In genomic region chr15:48493084-48493762, GRCh38 we compare ENCODE assay signal across 11 cellular contexts.
DNase-seq lines count a peak whose midpoint lies in the region; ATAC-seq and TF ChIP-seq lines count a peak whose summit lies in the region.
"Had no signal": no experiment of that assay in that cellular context is flagged by ENCODE, and none has a peak within 500 bp of the region (broad histone marks: within the 10 kb centered on the region; RNA-seq: fewer than 3 reads in every experiment).

No MANE protein-coding gene starts in this region.

- no peak overlapping the region for H3K9ac ChIP-seq in IMR-90 (ENCODE audit: low read depth, low read length)
- H3K9ac ChIP-seq in colonic mucosa (ENCODE audit: low read depth in 2 of 2, low read length in 2 of 2) = no peak overlapping the region

- TF ChIP-seq CTCF in IMR-90 (conservative IDR thresholded peaks at IDR 0.05; ENCODE audit: low read depth, low read length) (no peak), chondrocyte (IDR thresholded peaks at IDR 0.05) (no peak), vagina (IDR thresholded peaks at IDR 0.05) (no peak), colonic mucosa (IDR thresholded peaks at IDR 0.05) (no peak)

- peak; percentile 95 for DNase-seq in IMR-90
- no peak for DNase-seq in chondrocyte (ENCODE audit: low spot score)
- DNase-seq in left kidney (ENCODE audit: low read depth, low spot score) = peak; percentile 5
- DNase-seq in vagina (ENCODE audit: extremely low spot score in 2 of 2) = no peak
- DNase-seq in colonic mucosa = no peak
- no peak for DNase-seq in activated T-cell treated with anti-CD3 and anti-CD28 coated beads for 4 hours
- DNase-seq: activated T-cell treated with anti-CD3 and anti-CD28 coated beads, Interleukin-2, amount 50 U/mL, for 24 hours; KG1; NCI-H524; stimulated activated naive CD8-positive, alpha-beta T cell treated with anti-CD3 and anti-CD28 coated beads, Interleukin-15, Interleukin-2, amounts not matched to agents 100 U/mL and 50 U/mL, for 24 hours had no signal

- H4K20me1 ChIP-seq in IMR-90 (ENCODE audit: insufficient read depth, low read length) = no peaks in the 10 kb centered on the region

- H3K36me3 ChIP-seq in IMR-90 (ENCODE audit: control insufficient read depth, insufficient read depth, low read length) = peaks cover 42% of the 10 kb centered on the region
- H3K36me3 ChIP-seq in vagina = peaks cover 0 to 17% of the 10 kb centered on the region in 2 donors
- no peaks in the 10 kb centered on the region for H3K36me3 ChIP-seq in colonic mucosa

- H3K9me3 ChIP-seq in IMR-90 (ENCODE audit: control insufficient read depth, insufficient read depth, low read length) (no peaks in the 10 kb centered on the region), vagina (no peaks in the 10 kb centered on the region), colonic mucosa (no peaks in the 10 kb centered on the region)

- peak overlapping the region; percentile 79 for H3K14ac ChIP-seq in IMR-90 (replicated peaks; ENCODE audit: low read depth, low read length)

- H2BK5ac ChIP-seq in IMR-90 (ENCODE audit: low read depth, low read length, poor library complexity, severe bottlenecking) = peak overlapping the region; percentile 95

- peaks cover 53% of the 10 kb centered on the region for H3K4me1 Mint-ChIP-seq in chondrocyte (ENCODE audit: low read depth)

- H2AFZ ChIP-seq in IMR-90 (replicated peaks; ENCODE audit: low read length, poor library complexity) = no peak overlapping the region

- TF ChIP-seq RAD21 in IMR-90 (IDR thresholded peaks at IDR 0.05; ENCODE audit: low read length) = no peak

- peak overlapping the region; percentile 66 for H2AK5ac ChIP-seq in IMR-90 (ENCODE audit: low read depth, low read length)

- ATAC-seq in IMR-90 (ENCODE audit: low read depth) = peak; percentile 94
- no peak for ATAC-seq in GM19035 (IDR thresholded peaks at IDR 0.05; ENCODE audit: unreplicated experiment)
- ATAC-seq: stimulated activated naive CD8-positive, alpha-beta T cell treated with anti-CD3 and anti-CD28 coated beads, Interleukin-15, Interleukin-2, amounts not matched to agents 100 U/mL and 50 U/mL, for 24 hours had no signal

- H3K4me1 ChIP-seq in IMR-90 (ENCODE audit: control insufficient read depth, insufficient read depth, low read length) = peaks cover 12% of the 10 kb centered on the region
- no peaks in the 10 kb centered on the region for H3K4me1 ChIP-seq in vagina
- no peaks in the 10 kb centered on the region for H3K4me1 ChIP-seq in colonic mucosa

- peak overlapping the region; percentile 89 for H3K4ac ChIP-seq in IMR-90 (ENCODE audit: low read depth, low read length)

- peak overlapping the region; percentile 80; the same call in 1 of the 2 replicates for H3K4me2 ChIP-seq in IMR-90 (ENCODE audit: low read depth, low read length)

- H2BK20ac ChIP-seq in IMR-90 (ENCODE audit: low read depth, low read length) = peak overlapping the region; percentile 92

- intact Hi-C loops in IMR-90 (cut with micrococcal nuclease) (no loop called here), vagina (cut with DNase I) (no loop called here), colonic mucosa (cut with DNase I) (no loop called here)

- H3K36me3 Mint-ChIP-seq in chondrocyte (ENCODE audit: low read depth) = peaks cover 61% of the 10 kb centered on the region

- H4K8ac ChIP-seq in IMR-90 (ENCODE audit: low read depth in 2 of 2, low read length in 2 of 2) = peak overlapping the region; percentile 53 to 70

- H4K91ac ChIP-seq in IMR-90 (ENCODE audit: insufficient read depth, low read depth, low read length) = peak overlapping the region; percentile 88

- H2AK9ac ChIP-seq in IMR-90 (replicated peaks; ENCODE audit: low read depth, low read length, poor library complexity) = no peak overlapping the region

- peak overlapping the region; percentile 96 for H4K5ac ChIP-seq in IMR-90 (ENCODE audit: low read depth, low read length)

- peak overlapping the region; percentile 76 for H2BK15ac ChIP-seq in IMR-90 (ENCODE audit: low read depth, low read length)

- H3K27ac ChIP-seq in IMR-90 (ENCODE audit: insufficient read depth, low read length) (peak overlapping the region; percentile 97; the same call in 1 of the 2 replicates), vagina (peak overlapping the region; percentile 49), colonic mucosa (no peak overlapping the region)

- CTCF ChIA-PET in IMR-90 (lab: Yijun Ruan, JAX) = no interaction called here

- H3K9me3 Mint-ChIP-seq in chondrocyte (ENCODE audit: low read depth) = no peaks in the 10 kb centered on the region
- H3K9me3 Mint-ChIP-seq: activated T-cell treated with anti-CD3 and anti-CD28 coated beads, Interleukin-2, amount 50 U/mL, for 24 hours had no signal

- POLR2A ChIA-PET in IMR-90 (lab: Charles Lee; ENCODE audit: unreplicated experiment) = no interaction called here

- peak overlapping the region; percentile 99 for H3K18ac ChIP-seq in IMR-90 (ENCODE audit: low read depth, low read length)

- H3K27ac Mint-ChIP-seq in chondrocyte (ENCODE audit: unreplicated experiment) = peak overlapping the region; percentile 91
- H3K27ac Mint-ChIP-seq: activated T-cell treated with anti-CD3 and anti-CD28 coated beads, Interleukin-2, amount 50 U/mL, for 24 hours had no signal

- BruUV-seq in IMR-90 (replicated peaks; lab: Mats Ljungman, UMichigan) = no TSS peak

- H3K4me3 ChIP-seq in IMR-90 (ENCODE audit: insufficient read depth, low read depth, low read length) (no peak overlapping the region), vagina (no peak overlapping the region), colonic mucosa (no peak overlapping the region)

- H2BK120ac ChIP-seq in IMR-90 (ENCODE audit: low read depth, low read length) = peak overlapping the region; percentile 92

- peaks cover 26 to 32% of the 10 kb centered on the region in 2 experiments for H3K79me1 ChIP-seq in IMR-90 (ENCODE audit: low read depth in 1 of 2, low read length in 2 of 2)

- peak overlapping the region; percentile 89 for H3K23ac ChIP-seq in IMR-90 (ENCODE audit: low read depth, low read length)

- no peaks in the 10 kb centered on the region for H3K27me3 ChIP-seq in IMR-90 (ENCODE audit: control insufficient read depth, insufficient read depth, low read length)
- no peaks in the 10 kb centered on the region for H3K27me3 ChIP-seq in vagina
- no peaks in the 10 kb centered on the region for H3K27me3 ChIP-seq in colonic mucosa

- dilution Hi-C loops in IMR-90 (cut with HindIII; ENCODE audit: low sequenced_read_pairs, unreplicated experiment) = no loop called here

- H3K4me3 Mint-ChIP-seq in chondrocyte (ENCODE audit: unreplicated experiment) = no peak overlapping the region
- H3K4me3 Mint-ChIP-seq: activated T-cell treated with anti-CD3 and anti-CD28 coated beads, Interleukin-2, amount 50 U/mL, for 24 hours had no signal

- H3K56ac ChIP-seq in IMR-90 (ENCODE audit: extremely low read depth, insufficient read depth, low read length) = peak overlapping the region; percentile 72; the same call in 1 of the 2 replicates

- TF ChIP-seq POLR2A in IMR-90 (IDR thresholded peaks at IDR 0.05; ENCODE audit: low read depth, low read length) (no peak), vagina (IDR thresholded peaks at IDR 0.05) (no peak)

- H3K27me3 Mint-ChIP-seq in chondrocyte (ENCODE audit: low read depth) = no peaks in the 10 kb centered on the region
- H3K27me3 Mint-ChIP-seq: activated T-cell treated with anti-CD3 and anti-CD28 coated beads, Interleukin-2, amount 50 U/mL, for 24 hours had no signal

- no CpG with 5 or more reads among the region's 1 CpG for WGBS in IMR-90 (ENCODE audit: extremely low coverage in 2 of 2, insufficient read length in 1 of 2), 2 experiments

- H3K9me1 ChIP-seq in IMR-90 (ENCODE audit: insufficient read depth, low read length) = peaks cover 7% of the 10 kb centered on the region

- in situ Hi-C loops in IMR-90 (cut with MboI; ENCODE audit: low sequenced_read_pairs) = no loop called here

TF ChIP-seq in IMR-90, 13 proteins besides CTCF, POLR2A, EP300 and RAD21:
- TF ChIP-seq ELK1 (IDR thresholded peaks at IDR 0.05; ENCODE audit: borderline replicate concordance, low read depth, low read length) = no peak
- TF ChIP-seq MXI1 (IDR thresholded peaks at IDR 0.05; ENCODE audit: borderline replicate concordance, low read depth, low read length) = no peak
- TF ChIP-seq RFX5 (IDR thresholded peaks at IDR 0.05; ENCODE audit: low read depth, low read length) = no peak
- peak; percentile 7; the same call in 1 of the 2 replicates for TF ChIP-seq SMC3 (IDR thresholded peaks at IDR 0.05; ENCODE audit: low read depth, low read length)
- TF ChIP-seq MAZ (IDR thresholded peaks at IDR 0.05; ENCODE audit: borderline replicate concordance, low read depth, low read length) = 0 out of 2 replicates have a peak, but pooled peaks have one; percentile 19
- TF ChIP-seq MAFK (IDR thresholded peaks at IDR 0.05; ENCODE audit: low read depth, low read length) = no peak
- no peak for TF ChIP-seq CEBPB (IDR thresholded peaks at IDR 0.05; ENCODE audit: low read depth, low read length)
- peak; percentile 57; the same call in 1 of the 2 replicates for TF ChIP-seq NFE2L2 (IDR thresholded peaks at IDR 0.05; ENCODE audit: low read depth, low read length)
- no peak for TF ChIP-seq BHLHE40 (IDR thresholded peaks at IDR 0.05; ENCODE audit: low read depth, low read length)
- no peak for TF ChIP-seq USF2 (IDR thresholded peaks at IDR 0.05; ENCODE audit: low read depth, low read length)
- TF ChIP-seq RCOR1 (IDR thresholded peaks at IDR 0.05; ENCODE audit: insufficient replicate concordance, low read length) = peak; percentile 20
- TF ChIP-seq CHD1 (IDR thresholded peaks at IDR 0.05; ENCODE audit: low read depth, low read length) = no peak
- TF ChIP-seq FOS (IDR thresholded peaks at IDR 0.05; ENCODE audit: low read depth, low read length) = peak; percentile 71

Comparison
In these comparisons a context has a peak if more than half of its experiments do, and no peak if none do; other contexts are left out.
1. DNase-seq: peak in IMR-90 (single experiment) and left kidney (single experiment); none in chondrocyte (single experiment), vagina (0 of 2), colonic mucosa (single experiment) and activated T-cell treated with anti-CD3 and anti-CD28 coated beads for 4 hours (single experiment).